Comparison of ENCODE assay signal across 9 cellular contexts in genomic region chr1:150567717-150568561, GRCh38. TPM values are rescaled to one million over a fixed set of nuclear protein-coding genes. Genes with fewer than 3 reads are reported as not detected.
DNase-seq lines count a peak whose midpoint lies in the region; ATAC-seq and TF ChIP-seq lines count a peak whose summit lies in the region.
"Had no signal": no experiment of that assay in that cellular context is flagged by ENCODE, and none has a peak within 500 bp of the region (broad histone marks: within the 10 kb centered on the region; RNA-seq: fewer than 3 reads in every experiment).

No MANE protein-coding gene starts in this region.

- H3K27me3 Mint-ChIP-seq in naive thymus-derived CD8-positive, alpha-beta T cell = no peaks in the 10 kb centered on the region

- ATAC-seq in naive thymus-derived CD8-positive, alpha-beta T cell = peak; percentile 7 to 18

- H3K4me3 Mint-ChIP-seq in naive thymus-derived CD8-positive, alpha-beta T cell = peak overlapping the region; percentile 77 to 99 (median 90)

- POLR2A ChIA-PET in HEK293 (lab: Yijun Ruan, JAX) = interaction anchor here (0.5 to 13.5 kb wide), 12 partner anchors 6 to 61 kb away, joined by 3 to 272 read pairs (median 4); partner anchors contain the start of genes ADAMTSL4, ENSA, FALEC and MCL1
- POLR2A ChIA-PET in naive thymus-derived CD8-positive, alpha-beta T cell (lab: Charles Lee) = interaction anchor here (0.6 to 16.2 kb wide), 11 partner anchors 10 to 357 kb away, joined by 3 to 1195 read pairs (median 3); partner anchors contain the start of genes ENSA, FALEC, MCL1 and RPRD2

- TF ChIP-seq CTCF in HEK293 (tag by site-specific recombination; IDR thresholded peaks at IDR 0.05) = no peak

- DNase-seq in EL = peak; percentile 99
- peak; percentile 90 for DNase-seq in NCI-H2171 treated with DMSO at 0.1 percent for 48 hours (lab: John Stamatoyannopoulos, UW)
- peak; percentile 82 to 84 for DNase-seq in activated T-cell treated with anti-CD3 and anti-CD28 coated beads, Interleukin-2, amount 50 U/mL, for 48 hours
- peak; percentile 98 for DNase-seq in fibroblast of peridontal ligament (ENCODE audit: extremely low read depth)
- DNase-seq in naive thymus-derived CD8-positive, alpha-beta T cell = peak in 4 of 10 donors; percentile 36 to 60 (median 46)
- DNase-seq in ureter (ENCODE audit: low spot score) = peak; percentile 93
- no peak for DNase-seq in OCI-M2 (lab: John Stamatoyannopoulos, UW; ENCODE audit: unreplicated experiment)

- no peaks in the 10 kb centered on the region for H3K9me3 Mint-ChIP-seq in naive thymus-derived CD8-positive, alpha-beta T cell

- H3K4me3 ChIP-seq in HEK293 (ENCODE audit: low read depth, low read length) = no peak overlapping the region

- H3K9me3 ChIP-seq in HEK293 (ENCODE audit: control insufficient read depth, insufficient read depth, low read depth, low read length) = no peaks in the 10 kb centered on the region

- peaks cover 28% of the 10 kb centered on the region for H3K4me1 ChIP-seq in HEK293 (ENCODE audit: control insufficient read depth, insufficient read depth, low read length)

- CTCF ChIA-PET in HEK293 (lab: Yijun Ruan, JAX) = interaction anchor here (0.6 to 14.0 kb wide), 4 partner anchors 9 to 119 kb away, joined by 4 to 135 read pairs (median 8); partner anchors contain the start of gene FALEC

- H3K4me1 Mint-ChIP-seq in naive thymus-derived CD8-positive, alpha-beta T cell = peaks cover 41 to 96% (median 84%) of the 10 kb centered on the region in 4 donors

- H3K36me3 Mint-ChIP-seq in naive thymus-derived CD8-positive, alpha-beta T cell = peaks cover 1 to 33% (median 10%) of the 10 kb centered on the region in 3 donors

- peaks cover 0 to 6% of the 10 kb centered on the region in 2 experiments; a peak in 2 of 3 replicates for H3K36me3 ChIP-seq in HEK293 (ENCODE audit: control insufficient read depth in 2 of 2, insufficient read depth in 1 of 2, low read length in 2 of 2)

- peak overlapping the region; percentile 38 for H3K27ac ChIP-seq in HEK293 (ENCODE audit: extremely low read depth, low read depth, low read length)

- H3K27ac Mint-ChIP-seq in naive thymus-derived CD8-positive, alpha-beta T cell = peak overlapping the region; percentile 91 to 99 (median 97)

TF ChIP-seq in HEK293, 187 proteins besides CTCF, POLR2A, EP300 and RAD21 (continues in another document):
- TF ChIP-seq, protein P1, sequence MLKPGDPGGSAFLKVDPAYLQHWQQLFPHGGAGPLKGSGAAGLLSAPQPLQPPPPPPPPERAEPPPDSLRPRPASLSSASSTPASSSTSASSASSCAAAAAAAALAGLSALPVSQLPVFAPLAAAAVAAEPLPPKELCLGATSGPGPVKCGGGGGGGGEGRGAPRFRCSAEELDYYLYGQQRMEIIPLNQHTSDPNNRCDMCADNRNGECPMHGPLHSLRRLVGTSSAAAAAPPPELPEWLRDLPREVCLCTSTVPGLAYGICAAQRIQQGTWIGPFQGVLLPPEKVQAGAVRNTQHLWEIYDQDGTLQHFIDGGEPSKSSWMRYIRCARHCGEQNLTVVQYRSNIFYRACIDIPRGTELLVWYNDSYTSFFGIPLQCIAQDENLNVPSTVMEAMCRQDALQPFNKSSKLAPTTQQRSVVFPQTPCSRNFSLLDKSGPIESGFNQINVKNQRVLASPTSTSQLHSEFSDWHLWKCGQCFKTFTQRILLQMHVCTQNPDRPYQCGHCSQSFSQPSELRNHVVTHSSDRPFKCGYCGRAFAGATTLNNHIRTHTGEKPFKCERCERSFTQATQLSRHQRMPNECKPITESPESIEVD (tag by site-specific recombination; IDR thresholded peaks at IDR 0.05) = peak; percentile 42
- TF ChIP-seq ZNF660 (tag by site-specific recombination; IDR thresholded peaks at IDR 0.05) (peak; percentile 78), ZNF18 (tag by site-specific recombination; IDR thresholded peaks at IDR 0.05) (peak; percentile 71), SP3 (tag by site-specific recombination; IDR thresholded peaks at IDR 0.05) (0 out of 2 replicates have a peak, but pooled peaks have one; percentile 21), ZEB2 (tag by site-specific recombination; IDR thresholded peaks at IDR 0.05) (peak; percentile 79), WT1 (tag by site-specific recombination; IDR thresholded peaks at IDR 0.05) (peak; percentile 65; the same call in 1 of the 2 replicates), PRDM1 (tag by site-specific recombination; IDR thresholded peaks at IDR 0.05) (peak; percentile 26; the same call in 1 of the 2 replicates), GLIS1 (tag by site-specific recombination; IDR thresholded peaks at IDR 0.05) (peak; percentile 92), ZBTB44 (tag by site-specific recombination; IDR thresholded peaks at IDR 0.05) (peak; percentile 21), ZBTB17 (tag by site-specific recombination; IDR thresholded peaks at IDR 0.05) (peak; percentile 65), ZNF350 (tag by site-specific recombination; IDR thresholded peaks at IDR 0.05) (no peak), ZNF561 (tag by site-specific recombination; IDR thresholded peaks at IDR 0.05; ENCODE audit: borderline replicate concordance) (0 out of 2 replicates have a peak, but pooled peaks have one; percentile 37), ZNF423 (tag by site-specific recombination; IDR thresholded peaks at IDR 0.05) (no peak)
- TF ChIP-seq, protein P2, sequence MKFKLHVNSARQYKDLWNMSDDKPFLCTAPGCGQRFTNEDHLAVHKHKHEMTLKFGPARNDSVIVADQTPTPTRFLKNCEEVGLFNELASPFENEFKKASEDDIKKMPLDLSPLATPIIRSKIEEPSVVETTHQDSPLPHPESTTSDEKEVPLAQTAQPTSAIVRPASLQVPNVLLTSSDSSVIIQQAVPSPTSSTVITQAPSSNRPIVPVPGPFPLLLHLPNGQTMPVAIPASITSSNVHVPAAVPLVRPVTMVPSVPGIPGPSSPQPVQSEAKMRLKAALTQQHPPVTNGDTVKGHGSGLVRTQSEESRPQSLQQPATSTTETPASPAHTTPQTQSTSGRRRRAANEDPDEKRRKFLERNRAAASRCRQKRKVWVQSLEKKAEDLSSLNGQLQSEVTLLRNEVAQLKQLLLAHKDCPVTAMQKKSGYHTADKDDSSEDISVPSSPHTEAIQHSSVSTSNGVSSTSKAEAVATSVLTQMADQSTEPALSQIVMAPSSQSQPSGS (tag by site-specific recombination; IDR thresholded peaks at IDR 0.05; ENCODE audit: low read depth) = peak; percentile 21; the same call in 1 of the 2 replicates
- TF ChIP-seq, protein P3, sequence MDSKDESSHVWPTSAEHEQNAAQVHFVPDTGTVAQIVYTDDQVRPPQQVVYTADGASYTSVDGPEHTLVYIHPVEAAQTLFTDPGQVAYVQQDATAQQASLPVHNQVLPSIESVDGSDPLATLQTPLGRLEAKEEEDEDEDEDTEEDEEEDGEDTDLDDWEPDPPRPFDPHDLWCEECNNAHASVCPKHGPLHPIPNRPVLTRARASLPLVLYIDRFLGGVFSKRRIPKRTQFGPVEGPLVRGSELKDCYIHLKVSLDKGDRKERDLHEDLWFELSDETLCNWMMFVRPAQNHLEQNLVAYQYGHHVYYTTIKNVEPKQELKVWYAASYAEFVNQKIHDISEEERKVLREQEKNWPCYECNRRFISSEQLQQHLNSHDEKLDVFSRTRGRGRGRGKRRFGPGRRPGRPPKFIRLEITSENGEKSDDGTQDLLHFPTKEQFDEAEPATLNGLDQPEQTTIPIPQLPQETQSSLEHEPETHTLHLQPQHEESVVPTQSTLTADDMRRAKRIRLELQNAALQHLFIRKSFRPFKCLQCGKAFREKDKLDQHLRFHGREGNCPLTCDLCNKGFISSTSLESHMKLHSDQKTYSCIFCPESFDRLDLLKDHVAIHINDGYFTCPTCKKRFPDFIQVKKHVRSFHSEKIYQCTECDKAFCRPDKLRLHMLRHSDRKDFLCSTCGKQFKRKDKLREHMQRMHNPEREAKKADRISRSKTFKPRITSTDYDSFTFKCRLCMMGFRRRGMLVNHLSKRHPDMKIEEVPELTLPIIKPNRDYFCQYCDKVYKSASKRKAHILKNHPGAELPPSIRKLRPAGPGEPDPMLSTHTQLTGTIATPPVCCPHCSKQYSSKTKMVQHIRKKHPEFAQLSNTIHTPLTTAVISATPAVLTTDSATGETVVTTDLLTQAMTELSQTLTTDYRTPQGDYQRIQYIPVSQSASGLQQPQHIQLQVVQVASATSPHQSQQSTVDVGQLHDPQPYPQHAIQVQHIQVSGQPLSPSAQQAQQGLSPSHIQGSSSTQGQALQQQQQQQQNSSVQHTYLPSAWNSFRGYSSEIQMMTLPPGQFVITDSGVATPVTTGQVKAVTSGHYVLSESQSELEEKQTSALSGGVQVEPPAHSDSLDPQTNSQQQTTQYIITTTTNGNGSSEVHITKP (tag by site-specific recombination; IDR thresholded peaks at IDR 0.05) = peak; percentile 94

RNA-seq across cellular contexts. Expression of gene MCL1, which starts 11.5 kb away (rescaled TPM):
- total RNA-seq in naive thymus-derived CD8-positive, alpha-beta T cell = 100 to 1,000 TPM; 291 TPM
- polyA plus RNA-seq in naive thymus-derived CD8-positive, alpha-beta T cell = 100 to 1,000 TPM; 125 to 170 (median 146) TPM
- 159 TPM for total RNA-seq in ureter

RNA-seq across cellular contexts. Expression of gene ADAMTSL4, which starts 18.7 kb away (rescaled TPM):
- under 1 TPM; 0.16 to 0.29 TPM for total RNA-seq in naive thymus-derived CD8-positive, alpha-beta T cell
- under 1 TPM in 1 of 3 donors, not detected in 2; 0.32 TPM for polyA plus RNA-seq in naive thymus-derived CD8-positive, alpha-beta T cell
- 48.2 TPM for total RNA-seq in ureter

RNA-seq across cellular contexts. Expression of gene FALEC, which starts 52.4 kb away (rescaled TPM):
- total RNA-seq in naive thymus-derived CD8-positive, alpha-beta T cell = 1 to 10 TPM in 1 of 2 experiments, not detected in 1; 1.9 TPM
- 1 to 10 TPM in 1 of 3 donors, under 1 TPM in 1, not detected in 1; 0.38 to 1.3 TPM for polyA plus RNA-seq in naive thymus-derived CD8-positive, alpha-beta T cell
- total RNA-seq in ureter = not detected
- total RNA-seq: glomerular endothelial cell had no signal

Comparison
In these comparisons a context has a peak if more than half of its experiments do, and no peak if none do; other contexts are left out.
1. RNA of gene ADAMTSL4, which starts 18.7 kb away (total RNA-seq): 48.2 TPM in ureter (single experiment); 0.16 to 0.29 TPM in naive thymus-derived CD8-positive, alpha-beta T cell; every median in the first group is over 10 times any median in the second.